Comparison of ENCODE assay signal across 25 cellular contexts in the genomic region with DNA sequence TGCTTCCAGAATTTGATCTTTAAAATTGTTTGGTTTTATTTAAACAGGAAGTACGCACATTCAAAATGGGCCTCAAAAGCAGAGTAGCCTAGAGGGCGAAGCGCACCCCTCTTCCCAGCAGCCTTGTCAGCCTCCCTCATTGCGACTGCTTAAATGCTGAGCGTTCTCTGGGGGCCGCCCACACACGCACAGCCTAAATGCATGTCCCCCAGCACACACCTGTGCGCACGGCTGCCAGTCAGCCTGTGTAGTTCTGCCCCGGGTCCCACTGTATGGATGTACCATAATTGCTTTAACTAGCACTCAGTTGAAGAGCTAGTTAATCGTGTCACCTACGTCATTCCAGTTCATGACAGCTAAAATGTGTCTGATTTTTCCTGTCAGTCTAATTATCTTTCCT.
"Had no signal": no experiment of that assay in that cellular context is flagged by ENCODE, and none has a peak within 500 bp of the region (broad histone marks: within the 10 kb centered on the region; RNA-seq: fewer than 3 reads in every experiment).

No MANE protein-coding gene starts in this region.

- DNase-seq: dermis blood vessel endothelial cell; effector memory CD4-positive, alpha-beta T cell; erythroblast; left ventricle myocardium superior; lower lobe of right lung; mucosa of descending colon; naive B cell; stimulated activated CD4-positive, alpha-beta T cell treated with anti-CD3 and anti-CD28 coated beads, Interleukin-2, amount 100 ng/mL, for 24 hours; stimulated activated CD4-positive, alpha-beta T cell treated with anti-CD3 and anti-CD28 coated beads, Interleukin-4, amount 100 ng/mL, for 24 hours; stimulated activated naive CD8-positive, alpha-beta T cell treated with anti-CD3 and anti-CD28 coated beads, Interleukin-15, Interleukin-2, amounts not matched to agents 100 U/mL and 50 U/mL, for 24 hours; trophoblast cell had no signal

- ATAC-seq: left ventricle myocardium superior; mucosa of descending colon; natural killer cell treated with Interleukin-12 subunit alpha and Interleukin-12 subunit beta and Interleukin-15 and Interleukin-18, amount 100 ng/mL, for 72 hours; sciatic nerve; stimulated activated effector memory CD8-positive, alpha-beta T cell treated with anti-CD3 and anti-CD28 coated beads, Interleukin-12 subunit alpha, Interleukin-12 subunit beta, amount 100 ng/mL, for 72 hours; stimulated activated naive CD8-positive, alpha-beta T cell treated with anti-CD3 and anti-CD28 coated beads, Interleukin-15, Interleukin-2, amounts not matched to agents 100 U/mL and 50 U/mL, for 24 hours had no signal

- H3K4me1 Mint-ChIP-seq: memory B cell; mesothelial cell of epicardium; naive B cell; stimulated activated effector memory CD8-positive, alpha-beta T cell treated with anti-CD3 and anti-CD28 coated beads, Interleukin-12 subunit alpha, Interleukin-12 subunit beta, amount 100 ng/mL, for 72 hours had no signal

- H3K79me2 ChIP-seq: parathyroid adenoma had no signal

- H3K9me3 Mint-ChIP-seq: natural killer cell treated with Interleukin-12 subunit alpha and Interleukin-12 subunit beta and Interleukin-15 and Interleukin-18, amount 100 ng/mL, for 72 hours had no signal

- H3K27me3 Mint-ChIP-seq: memory B cell; naive B cell; natural killer cell treated with Interleukin-12 subunit alpha and Interleukin-12 subunit beta and Interleukin-15 and Interleukin-18, amount 100 ng/mL, for 72 hours; progenitor cell of endocrine pancreas had no signal

- H3K27me3 ChIP-seq: neural progenitor cell, vagina had no signal

- H2AFZ ChIP-seq: neural progenitor cell, parathyroid adenoma had no signal

- H3K4me3 ChIP-seq: coronary artery, lower lobe of right lung, mucosa of descending colon, neural progenitor cell, thoracic aorta, vagina had no signal

- H3K9ac ChIP-seq: neural progenitor cell, parathyroid adenoma had no signal

- H3K4me2 ChIP-seq: neural progenitor cell had no signal

- H3K27ac Mint-ChIP-seq: memory B cell; mesothelial cell of epicardium; natural killer cell treated with Interleukin-12 subunit alpha and Interleukin-12 subunit beta and Interleukin-15 and Interleukin-18, amount 100 ng/mL, for 72 hours; neural progenitor cell; progenitor cell of endocrine pancreas had no signal

- H3K4me1 ChIP-seq: lower lobe of right lung, parathyroid adenoma, vagina had no signal

- FAIRE-seq: endometrium, frontal cortex, keratinocyte had no signal

- H3K27ac ChIP-seq: coronary artery, lower lobe of right lung, neural progenitor cell, parathyroid adenoma, thoracic aorta, vagina had no signal

- H3K9me3 ChIP-seq: lower lobe of right lung, mucosa of descending colon, thoracic aorta, vagina had no signal

- H3K4me3 Mint-ChIP-seq: memory B cell; mesothelial cell of epicardium; naive B cell; natural killer cell treated with Interleukin-12 subunit alpha and Interleukin-12 subunit beta and Interleukin-15 and Interleukin-18, amount 100 ng/mL, for 72 hours; neural progenitor cell; stimulated activated effector memory CD8-positive, alpha-beta T cell treated with anti-CD3 and anti-CD28 coated beads, Interleukin-12 subunit alpha, Interleukin-12 subunit beta, amount 100 ng/mL, for 72 hours had no signal
